In the genomic region with DNA sequence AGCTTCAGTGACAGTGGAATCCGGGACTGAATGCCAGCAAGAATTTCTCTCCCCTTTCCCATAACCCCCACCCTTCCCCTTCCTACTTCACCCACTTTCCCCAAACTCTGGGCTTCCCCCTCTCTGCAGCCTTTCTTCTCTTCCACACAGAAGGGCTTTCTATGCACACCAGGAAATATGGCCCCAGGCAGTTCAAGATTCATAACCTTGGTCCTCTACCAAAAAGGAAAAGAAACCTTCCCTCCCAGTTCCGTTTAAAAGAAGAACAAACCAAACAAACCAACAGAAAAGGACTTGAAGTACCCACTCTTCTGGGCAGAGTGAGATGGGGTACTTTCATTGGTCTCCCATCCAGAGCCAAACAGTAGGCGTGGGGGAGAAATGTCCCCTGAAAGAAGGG, we compare ENCODE assay signal across 26 cellular contexts.
DNase-seq lines count a peak whose midpoint lies in the region; ATAC-seq and TF ChIP-seq lines count a peak whose summit lies in the region.
"Had no signal": no experiment of that assay in that cellular context is flagged by ENCODE, and none has a peak within 500 bp of the region (broad histone marks: within the 10 kb centered on the region; RNA-seq: fewer than 3 reads in every experiment).

No MANE protein-coding gene starts in this region.

- H3K9me3 Mint-ChIP-seq in neural crest cell: no peaks in the 10 kb centered on the region
- H3K9me3 Mint-ChIP-seq in CD4-positive, alpha-beta memory T cell: peaks cover 0 to 4% (median 0%) of the 10 kb centered on the region in 8 donors
- H3K9me3 Mint-ChIP-seq: activated naive CD4-positive, alpha-beta T cell treated with anti-CD3 and anti-CD28 coated beads for 36 hours; activated T-cell treated with anti-CD3 and anti-CD28 coated beads, Interleukin-2, amount 50 U/mL, for 24 hours had no signal

- H3K36me3 ChIP-seq in right atrium auricular region (no peaks in the 10 kb centered on the region), ascending aorta (no peaks in the 10 kb centered on the region), aorta (ENCODE audit: control insufficient read depth in 1 of 2, insufficient read depth in 2 of 2, low read length in 1 of 2) (no peaks in the 10 kb centered on the region)
- no peaks in the 10 kb centered on the region for H3K36me3 ChIP-seq in CD4-positive, alpha-beta memory T cell (ENCODE audit: insufficient read depth, low read length)
- H3K36me3 ChIP-seq: heart left ventricle, sigmoid colon, stomach, upper lobe of left lung had no signal

- WGBS in aorta, 2 donors: 47 to 52% methylated on average over 3 of the region's 3 CpGs

- POLR2A ChIA-PET in CD4-positive, alpha-beta memory T cell (lab: Charles Lee; ENCODE audit: partially characterized antibody): no interaction called here

- no peak overlapping the region for H3K4me3 Mint-ChIP-seq in neural crest cell
- peak overlapping the region in 1 of 8 donors; percentile 15 for H3K4me3 Mint-ChIP-seq in CD4-positive, alpha-beta memory T cell
- H3K4me3 Mint-ChIP-seq: activated naive CD4-positive, alpha-beta T cell treated with anti-CD3 and anti-CD28 coated beads for 36 hours; activated T-cell treated with anti-CD3 and anti-CD28 coated beads, Interleukin-2, amount 50 U/mL, for 24 hours; B cell; naive B cell had no signal

- no peak for TF ChIP-seq CTCF in right atrium auricular region (IDR thresholded peaks at IDR 0.05)
- no peak for TF ChIP-seq CTCF in ascending aorta (IDR thresholded peaks at IDR 0.05)
- no peak for TF ChIP-seq CTCF in neural crest cell (conservative IDR thresholded peaks at IDR 0.05)

- peaks cover 27% of the 10 kb centered on the region for H3K4me1 Mint-ChIP-seq in neural crest cell
- peaks cover 13 to 19% (median 14%) of the 10 kb centered on the region in 4 donors for H3K4me1 Mint-ChIP-seq in CD4-positive, alpha-beta memory T cell

- ATAC-seq in left cardiac atrium (no peak), aorta (ENCODE audit: low FRiP score) (no peak)
- ATAC-seq: A549, GM12878, heart left ventricle had no signal

- peaks cover 0 to 4% of the 10 kb centered on the region in 2 donors for H3K9me3 ChIP-seq in right atrium auricular region
- H3K9me3 ChIP-seq in ascending aorta: no peaks in the 10 kb centered on the region
- H3K9me3 ChIP-seq in aorta (ENCODE audit: control insufficient read depth, low read length): no peaks in the 10 kb centered on the region
- H3K9me3 ChIP-seq in CD4-positive, alpha-beta memory T cell (ENCODE audit: control insufficient read depth in 1 of 2, low read length in 2 of 2): no peaks in the 10 kb centered on the region
- H3K9me3 ChIP-seq: sigmoid colon, SK-N-SH, stomach, upper lobe of left lung had no signal

- no peaks in the 10 kb centered on the region for H3K27me3 ChIP-seq in right atrium auricular region
- H3K27me3 ChIP-seq in ascending aorta: no peaks in the 10 kb centered on the region
- no peaks in the 10 kb centered on the region for H3K27me3 ChIP-seq in aorta (ENCODE audit: control insufficient read depth in 1 of 2, insufficient read depth in 2 of 2, low read length in 1 of 2)
- no peaks in the 10 kb centered on the region for H3K27me3 ChIP-seq in CD4-positive, alpha-beta memory T cell (ENCODE audit: insufficient read depth, low read length)
- H3K27me3 ChIP-seq: heart left ventricle, sigmoid colon, upper lobe of left lung had no signal

- peaks cover 0 to 35% of the 10 kb centered on the region in 2 donors for H3K4me1 ChIP-seq in right atrium auricular region
- H3K4me1 ChIP-seq in ascending aorta: peaks cover 24 to 65% of the 10 kb centered on the region in 2 donors
- peaks cover 8 to 10% of the 10 kb centered on the region in 2 donors for H3K4me1 ChIP-seq in aorta (ENCODE audit: control insufficient read depth in 1 of 2, insufficient read depth in 2 of 2, low read length in 2 of 2)
- peaks cover 14% of the 10 kb centered on the region for H3K4me1 ChIP-seq in CD4-positive, alpha-beta memory T cell (ENCODE audit: insufficient read depth, low read length)

- no peaks in the 10 kb centered on the region for H3K36me3 Mint-ChIP-seq in neural crest cell (ENCODE audit: low read depth)
- peaks cover 0 to 3% of the 10 kb centered on the region in 2 donors for H3K36me3 Mint-ChIP-seq in CD4-positive, alpha-beta memory T cell
- H3K36me3 Mint-ChIP-seq: naive B cell had no signal

- DNase-seq in right atrium auricular region (ENCODE audit: low spot score) (no peak), left cardiac atrium (no peak), ascending aorta (ENCODE audit: low spot score in 2 of 2) (no peak), neural crest cell (ENCODE audit: low read depth, low spot score) (no peak), aorta (no peak), DMS153 (lab: John Stamatoyannopoulos, UW) (no peak), cerebellar nuclear complex (lab: John Stamatoyannopoulos, UW) (no peak)
- no peak for DNase-seq in CD4-positive, alpha-beta memory T cell
- DNase-seq: activated CD4-positive, alpha-beta T cell treated with anti-CD3 and anti-CD28 coated beads for 48 hours; activated naive CD4-positive, alpha-beta T cell treated with anti-CD3 and anti-CD28 coated beads for 36 hours; activated T-cell treated with anti-CD3 and anti-CD28 coated beads, Interleukin-2, amount 50 U/mL, for 24 hours; amniotic stem cell; DND-41; heart left ventricle; naive B cell; NCI-H1048; NCI-H187 treated with DMSO at 0.1 percent for 48 hours; sigmoid colon; SK-N-SH; stimulated activated CD4-positive, alpha-beta T cell treated with anti-CD3 and anti-CD28 coated beads, Interleukin-15, amount 100 ng/mL, for 24 hours; stomach; T-helper 2 cell; upper lobe of left lung had no signal

- CTCF ChIA-PET in CD4-positive, alpha-beta memory T cell (lab: Charles Lee; ENCODE audit: partially characterized antibody): interaction anchor here (1.3 to 6.3 kb wide), 5 partner anchors 115 to 395 kb away, joined by 3 to 106 read pairs (median 4); no protein-coding TSS in a partner anchor

- peak overlapping the region; percentile 78 to 83 for H3K27ac ChIP-seq in right atrium auricular region
- H3K27ac ChIP-seq in ascending aorta: peak overlapping the region; percentile 95 to 96
- H3K27ac ChIP-seq in aorta (ENCODE audit: low read depth in 1 of 2, low read length in 2 of 2): peak overlapping the region; percentile 80 to 89
- H3K27ac ChIP-seq in CD4-positive, alpha-beta memory T cell (ENCODE audit: low read depth, low read length): no peak overlapping the region
- H3K27ac ChIP-seq: A549 had no signal

- H3K4me3 ChIP-seq in right atrium auricular region (no peak overlapping the region), ascending aorta (no peak overlapping the region), aorta (ENCODE audit: low read length in 2 of 2) (no peak overlapping the region)
- no peak overlapping the region for H3K4me3 ChIP-seq in CD4-positive, alpha-beta memory T cell (ENCODE audit: low read length in 2 of 2)
- H3K4me3 ChIP-seq: A549, GM12878, heart left ventricle, sigmoid colon, stomach, upper lobe of left lung had no signal

- peak overlapping the region; percentile 55 for H3K27ac Mint-ChIP-seq in neural crest cell (ENCODE audit: unreplicated experiment)
- H3K27ac Mint-ChIP-seq in CD4-positive, alpha-beta memory T cell: peak overlapping the region in 3 of 7 donors; percentile 13 to 42 (median 25)
- H3K27ac Mint-ChIP-seq: activated naive CD4-positive, alpha-beta T cell treated with anti-CD3 and anti-CD28 coated beads for 36 hours; activated T-cell treated with anti-CD3 and anti-CD28 coated beads, Interleukin-2, amount 50 U/mL, for 24 hours; B cell; naive B cell had no signal

- intact Hi-C loops in left cardiac atrium (cut with DNase I) (no loop called here), ascending aorta (cut with DNase I) (loop anchor here (5.0 to 10.0 kb wide), 4 partner anchors 68 to 365 kb away; a partner anchor contains a TSS), aorta (cut with DNase I) (loop anchor here (5.0 kb wide), 2 partner anchors 33 to 107 kb away; a partner anchor contains a TSS)
- intact Hi-C loops in CD4-positive, alpha-beta memory T cell (cut with micrococcal nuclease): no loop called here

- H3K27me3 Mint-ChIP-seq in neural crest cell (ENCODE audit: low read depth): peaks cover 11% of the 10 kb centered on the region
- no peaks in the 10 kb centered on the region for H3K27me3 Mint-ChIP-seq in CD4-positive, alpha-beta memory T cell

Comparison
In these comparisons a context has a peak if more than half of its experiments do, and no peak if none do; other contexts are left out.
1. intact Hi-C loops: an anchor here in ascending aorta (5.0 to 10.0 kb wide) and aorta (5.0 kb wide); none called in left cardiac atrium and CD4-positive, alpha-beta memory T cell.